Comparison of ENCODE assay signal across 2 cellular contexts in genomic region chr10:97812696-97813095, GRCh38.
TF ChIP-seq lines count a peak whose summit lies in the region.

No MANE protein-coding gene starts in this region.

TF ChIP-seq in IMR-90, 13 proteins besides CTCF, POLR2A, EP300 and RAD21:
- TF ChIP-seq NFE2L2 (IDR thresholded peaks at IDR 0.05; ENCODE audit: low read depth, low read length): no peak
- no peak for TF ChIP-seq CHD1 (IDR thresholded peaks at IDR 0.05; ENCODE audit: low read depth, low read length)
- no peak for TF ChIP-seq FOS (IDR thresholded peaks at IDR 0.05; ENCODE audit: low read depth, low read length)
- no peak for TF ChIP-seq BHLHE40 (IDR thresholded peaks at IDR 0.05; ENCODE audit: low read depth, low read length)
- no peak for TF ChIP-seq ELK1 (IDR thresholded peaks at IDR 0.05; ENCODE audit: borderline replicate concordance, low read depth, low read length)
- TF ChIP-seq USF2 (IDR thresholded peaks at IDR 0.05; ENCODE audit: low read depth, low read length): no peak
- no peak for TF ChIP-seq MAFK (IDR thresholded peaks at IDR 0.05; ENCODE audit: low read depth, low read length)

TF ChIP-seq in K562, 482 proteins besides CTCF, POLR2A, EP300 and RAD21 (continues in another document):
- no peak for TF ChIP-seq MCM3 (IDR thresholded peaks at IDR 0.05)
- TF ChIP-seq HDAC2 (IDR thresholded peaks at IDR 0.05): 0 out of 2 replicates have a peak, but pooled peaks have one; percentile 18
- no peak for TF ChIP-seq RBM17 (IDR thresholded peaks at IDR 0.05; ENCODE audit: borderline replicate concordance, low read depth, low read length)
- no peak for TF ChIP-seq NR2F6 (CRISPR knock-in tag; IDR thresholded peaks at IDR 0.05)
- TF ChIP-seq RERE (CRISPR knock-in tag; IDR thresholded peaks at IDR 0.05; ENCODE audit: borderline replicate concordance): no peak
- TF ChIP-seq NFE2 (IDR thresholded peaks at IDR 0.05; ENCODE audit: low read depth): peak; percentile 80
- TF ChIP-seq BCLAF1 (IDR thresholded peaks at IDR 0.05; ENCODE audit: borderline replicate concordance in 1 of 2, control insufficient read depth in 1 of 2, low read depth in 2 of 2, low read length in 1 of 2): no peak
- TF ChIP-seq REST (CRISPR knock-in tag; IDR thresholded peaks at IDR 0.05; ENCODE audit: low read depth): no peak
- TF ChIP-seq ZNF717 (CRISPR knock-in tag; IDR thresholded peaks at IDR 0.05): no peak
- no peak for TF ChIP-seq BRF2 (IDR thresholded peaks at IDR 0.05; ENCODE audit: borderline replicate concordance, insufficient read depth, insufficient read length)
- TF ChIP-seq ZNF592 (IDR thresholded peaks at IDR 0.05): no peak
- no peak for TF ChIP-seq NCOA6 (IDR thresholded peaks at IDR 0.05)
- no peak for TF ChIP-seq ZBTB9 (CRISPR knock-in tag; IDR thresholded peaks at IDR 0.05)
- TF ChIP-seq DPF2 (IDR thresholded peaks at IDR 0.05): 0 out of 2 replicates have a peak, but pooled peaks have one; percentile 33
- TF ChIP-seq HOXB6 (CRISPR knock-in tag; IDR thresholded peaks at IDR 0.05; ENCODE audit: borderline replicate concordance): no peak
- peak; percentile 89 for TF ChIP-seq ZNF316 (IDR thresholded peaks at IDR 0.05)
- no peak for TF ChIP-seq SRSF3 (IDR thresholded peaks at IDR 0.05; ENCODE audit: insufficient read depth, low read length)
- no peak for TF ChIP-seq SMARCB1 (IDR thresholded peaks at IDR 0.05; ENCODE audit: insufficient read length, low read depth)
- no peak for TF ChIP-seq CTCFL (IDR thresholded peaks at IDR 0.05; ENCODE audit: borderline replicate concordance, insufficient read depth, low read depth, low read length, poor library complexity, severe bottlenecking)
- peak; percentile 51; the same call in 1 of the 2 replicates for TF ChIP-seq FOSL1 (tag; conservative IDR thresholded peaks at IDR 0.05)
- peak; percentile 48; the same call in 1 of the 2 replicates for TF ChIP-seq SMARCE1 (IDR thresholded peaks at IDR 0.05)
- no peak for TF ChIP-seq CBFA2T2 (conservative IDR thresholded peaks at IDR 0.05)
- TF ChIP-seq HES1 (IDR thresholded peaks at IDR 0.05; ENCODE audit: low read depth): peak; percentile 25; the same call in 1 of the 2 replicates
- no peak for TF ChIP-seq E2F4 (CRISPR knock-in tag; IDR thresholded peaks at IDR 0.05; ENCODE audit: low read depth)
- TF ChIP-seq PTRF (tag; IDR thresholded peaks at IDR 0.05): no peak
- TF ChIP-seq TBP (optimal IDR thresholded peaks at IDR 0.05; ENCODE audit: low read depth, low read length): no peak
- no peak for TF ChIP-seq ZNF282 (CRISPR knock-in tag; IDR thresholded peaks at IDR 0.05)
